28 cellular contexts compared by ENCODE assay signal in the genomic region with DNA sequence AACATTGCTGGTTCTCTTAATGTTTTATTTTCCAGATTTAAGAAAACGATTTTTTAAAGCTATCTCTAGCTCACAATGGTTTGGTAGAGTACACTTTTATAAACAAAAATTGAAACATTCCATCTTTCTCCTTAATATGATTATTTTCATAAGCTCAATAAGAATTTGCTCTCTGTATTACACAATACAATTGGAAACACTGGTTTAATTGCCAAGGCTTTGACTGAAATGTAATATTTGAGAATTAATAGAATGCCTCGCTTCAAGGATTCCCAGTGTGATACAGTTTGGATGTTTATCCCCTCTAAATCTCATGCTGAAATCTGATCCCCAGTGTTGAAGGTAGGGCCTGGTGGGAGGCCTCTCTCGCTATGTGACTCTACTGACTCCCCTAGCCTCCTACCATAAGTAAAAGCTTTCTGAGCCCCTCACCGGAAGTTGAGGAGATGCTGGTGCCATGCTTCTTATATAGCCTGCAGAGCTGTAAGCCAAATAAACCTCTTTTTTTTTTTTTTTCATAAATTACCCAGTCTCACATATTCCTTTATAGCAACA.
A peak's percentile ranks its signal among the peaks of the same experiment; 100 is the strongest.
DNase-seq lines count a peak whose midpoint lies in the region; ATAC-seq and TF ChIP-seq lines count a peak whose summit lies in the region.
"Had no signal": no experiment of that assay in that cellular context is flagged by ENCODE, and none has a peak within 500 bp of the region (broad histone marks: within the 10 kb centered on the region; RNA-seq: fewer than 3 reads in every experiment).

No MANE protein-coding gene starts in this region.

- H3K9me3 Mint-ChIP-seq in GM23338 (peaks cover 8% of the 10 kb centered on the region; the same call in 2 of the 3 replicates), neural progenitor cell (peaks cover 5% of the 10 kb centered on the region)
- H3K9me3 Mint-ChIP-seq: activated naive CD4-positive, alpha-beta T cell treated with anti-CD3 and anti-CD28 coated beads for 36 hours; activated T-cell treated with anti-CD3 and anti-CD28 coated beads, Interleukin-2, amount 50 U/mL, for 72 hours had no signal

- H3F3A ChIP-seq in GM23338 (replicated peaks; ENCODE audit: low read depth) = no peaks in the 10 kb centered on the region
- no peaks in the 10 kb centered on the region for H3F3A ChIP-seq in neural progenitor cell (ENCODE audit: low read depth)

- H3K36me3 ChIP-seq in GM23338 (ENCODE audit: insufficient read depth) (no peaks in the 10 kb centered on the region), neural progenitor cell (no peaks in the 10 kb centered on the region)
- H3K36me3 ChIP-seq: gastrocnemius medialis, HAP-1, ovary, right lobe of liver, upper lobe of right lung had no signal

- H3K36me3 Mint-ChIP-seq in GM23338 (ENCODE audit: low read depth) (peaks cover 14% of the 10 kb centered on the region; the same call in 2 of the 3 replicates), neural progenitor cell (peaks cover 5% of the 10 kb centered on the region)

- no peak overlapping the region for H2AFZ ChIP-seq in GM23338
- H2AFZ ChIP-seq in neural progenitor cell (replicated peaks) = no peak overlapping the region

- H3K4me3 Mint-ChIP-seq in GM23338 = no peak overlapping the region
- no peak overlapping the region for H3K4me3 Mint-ChIP-seq in neural progenitor cell
- H3K4me3 Mint-ChIP-seq: activated CD4-positive, alpha-beta T cell treated with anti-CD3 and anti-CD28 coated beads for 36 hours; activated naive CD4-positive, alpha-beta T cell treated with anti-CD3 and anti-CD28 coated beads for 36 hours; activated T-cell treated with anti-CD3 and anti-CD28 coated beads, Interleukin-2, amount 50 U/mL, for 72 hours had no signal

- no peak overlapping the region for H3K27ac ChIP-seq in GM23338 (ENCODE audit: low read depth)
- no peak overlapping the region for H3K27ac ChIP-seq in neural progenitor cell
- H3K27ac ChIP-seq: C4-2B, ovary, upper lobe of right lung had no signal

- DNase-seq in GM23338 (ENCODE audit: low spot score) (peak; percentile 47), NCI-H82 treated with DMSO at 0.1 percent for 48 hours (lab: John Stamatoyannopoulos, UW; ENCODE audit: unreplicated experiment) (peak; percentile 18), choroid plexus epithelial cell (ENCODE audit: low read depth) (peak; percentile 61), neural progenitor cell (ENCODE audit: low spot score) (peak; percentile 39)
- DNase-seq in stimulated activated naive CD4-positive, alpha-beta T cell treated with Interleukin-2 at 50 U/mL for 16 hours (lab: John Stamatoyannopoulos, UW) = no peak
- no peak for DNase-seq in stimulated activated naive CD4-positive, alpha-beta T cell (lab: John Stamatoyannopoulos, UW)
- DNase-seq: activated CD4-positive, alpha-beta T cell treated with anti-CD3 and anti-CD28 coated beads for 36 hours; activated naive CD4-positive, alpha-beta T cell treated with anti-CD3 and anti-CD28 coated beads for 36 hours; activated T-cell treated with anti-CD3 and anti-CD28 coated beads, Interleukin-2, amount 50 U/mL, for 72 hours; anterior cingulate cortex; central memory CD4-positive, alpha-beta T cell; dorsolateral prefrontal cortex; gastrocnemius medialis; KBM-7; kidney glomerular epithelial cell; mammary epithelial cell; MM.1S; NCI-H1417 treated with DMSO at 0.1 percent for 48 hours; NCI-H526; ovary; right lobe of liver; Right ventricle myocardium superior; stimulated activated CD8-positive, alpha-beta memory T cell treated with anti-CD3 and anti-CD28 coated beads, Interleukin-4, amount 100 ng/mL, for 48 hours; upper lobe of right lung had no signal

- H3K9me3 ChIP-seq in neural progenitor cell (ENCODE audit: low read depth) = peaks cover 6% of the 10 kb centered on the region
- H3K9me3 ChIP-seq: gastrocnemius medialis, HAP-1, ovary, right lobe of liver, upper lobe of right lung had no signal

- H3K4me1 ChIP-seq in GM23338 (ENCODE audit: insufficient read depth) = peaks cover 60% of the 10 kb centered on the region
- peaks cover 15% of the 10 kb centered on the region for H3K4me1 ChIP-seq in neural progenitor cell
- H3K4me1 ChIP-seq: upper lobe of right lung had no signal

- H3K9ac ChIP-seq in neural progenitor cell = no peak overlapping the region

- H4K20me1 ChIP-seq in GM23338 (replicated peaks; ENCODE audit: insufficient read depth) = no peaks in the 10 kb centered on the region
- no peaks in the 10 kb centered on the region for H4K20me1 ChIP-seq in neural progenitor cell (ENCODE audit: low read depth)

- H3K27ac Mint-ChIP-seq in GM23338 (no peak overlapping the region), neural progenitor cell (peak overlapping the region; percentile 67)
- H3K27ac Mint-ChIP-seq: activated CD4-positive, alpha-beta T cell treated with anti-CD3 and anti-CD28 coated beads for 36 hours; activated naive CD4-positive, alpha-beta T cell treated with anti-CD3 and anti-CD28 coated beads for 36 hours; activated T-cell treated with anti-CD3 and anti-CD28 coated beads, Interleukin-2, amount 50 U/mL, for 72 hours had no signal

- H3K4me2 ChIP-seq in GM23338 (no peak overlapping the region), neural progenitor cell (peak overlapping the region; percentile 25)

- peaks cover 3% of the 10 kb centered on the region for H3K27me3 Mint-ChIP-seq in GM23338 (ENCODE audit: insufficient read depth, low read depth, poor library complexity)
- H3K27me3 Mint-ChIP-seq in neural progenitor cell (ENCODE audit: insufficient read depth, low read depth) = no peaks in the 10 kb centered on the region
- H3K27me3 Mint-ChIP-seq: activated CD4-positive, alpha-beta T cell treated with anti-CD3 and anti-CD28 coated beads for 36 hours had no signal

- no peak for TF ChIP-seq CTCF in GM23338 (conservative IDR thresholded peaks at IDR 0.05; ENCODE audit: low read depth in 2 of 2)
- no peak for TF ChIP-seq CTCF in choroid plexus epithelial cell (conservative IDR thresholded peaks at IDR 0.05; ENCODE audit: low read depth, low read length)
- TF ChIP-seq CTCF in neural progenitor cell (IDR thresholded peaks at IDR 0.05) = no peak

- no peaks in the 10 kb centered on the region for H3K27me3 ChIP-seq in GM23338 (ENCODE audit: insufficient read depth)
- no peaks in the 10 kb centered on the region for H3K27me3 ChIP-seq in neural progenitor cell
- H3K27me3 ChIP-seq: dorsolateral prefrontal cortex, gastrocnemius medialis, ovary, right lobe of liver, upper lobe of right lung had no signal

- H3K4me1 Mint-ChIP-seq in GM23338 (peaks cover 56% of the 10 kb centered on the region), neural progenitor cell (peaks cover 23% of the 10 kb centered on the region)
- H3K4me1 Mint-ChIP-seq: activated CD4-positive, alpha-beta T cell treated with anti-CD3 and anti-CD28 coated beads for 36 hours had no signal

- peak; percentile 79 for ATAC-seq in GM23338
- ATAC-seq in GM19395 (IDR thresholded peaks at IDR 0.05; ENCODE audit: unreplicated experiment) = no peak
- ATAC-seq in HG03196 (IDR thresholded peaks at IDR 0.05; ENCODE audit: unreplicated experiment) = no peak
- ATAC-seq: activated CD4-positive, alpha-beta T cell treated with anti-CD3 and anti-CD28 coated beads for 36 hours; activated T-cell treated with anti-CD3 and anti-CD28 coated beads, Interleukin-2, amount 50 U/mL, for 72 hours; upper lobe of right lung had no signal

- no peaks in the 10 kb centered on the region for H3K9me2 ChIP-seq in GM23338 (ENCODE audit: insufficient read depth)

- H3K79me2 ChIP-seq in GM23338 (replicated peaks; ENCODE audit: insufficient read depth) = no peaks in the 10 kb centered on the region
- no peaks in the 10 kb centered on the region for H3K79me2 ChIP-seq in neural progenitor cell (ENCODE audit: low read depth)

- no peak overlapping the region for H3K4me3 ChIP-seq in GM23338
- H3K4me3 ChIP-seq in choroid plexus epithelial cell (ENCODE audit: low read depth, low read length) = no peak overlapping the region
- no peak overlapping the region for H3K4me3 ChIP-seq in neural progenitor cell
- H3K4me3 ChIP-seq: dorsolateral prefrontal cortex, gastrocnemius medialis, HAP-1, ovary, right lobe of liver, upper lobe of right lung had no signal

TF ChIP-seq in GM23338, 12 proteins besides CTCF, POLR2A, EP300 and RAD21:
- TF ChIP-seq EZH2phosphoT487 (IDR thresholded peaks at IDR 0.05; ENCODE audit: unreplicated experiment) = no peak
- TF ChIP-seq JUNB (IDR thresholded peaks at IDR 0.05; ENCODE audit: unreplicated experiment) = no peak
TF ChIP-seq in GM23338: peak in this region for 0.

Comparison
In these comparisons a context has a peak if more than half of its experiments do, and no peak if none do; other contexts are left out.
1. DNase-seq: peak in GM23338 (single experiment), NCI-H82 treated with DMSO at 0.1 percent for 48 hours (single experiment), choroid plexus epithelial cell (single experiment) and neural progenitor cell (single experiment); none in stimulated activated naive CD4-positive, alpha-beta T cell treated with Interleukin-2 at 50 U/mL for 16 hours (single experiment) and stimulated activated naive CD4-positive, alpha-beta T cell (0 of 6).